9 cellular contexts compared by ENCODE assay signal in genomic region chr10:61662794-61663259, GRCh38. TPM values are rescaled to one million over a fixed set of nuclear protein-coding genes. Genes with fewer than 3 reads are reported as not detected.
DNase-seq lines count a peak whose midpoint lies in the region; ATAC-seq and TF ChIP-seq lines count a peak whose summit lies in the region.
"Had no signal": no experiment of that assay in that cellular context is flagged by ENCODE, and none has a peak within 500 bp of the region (broad histone marks: within the 10 kb centered on the region; RNA-seq: fewer than 3 reads in every experiment).

TSS of gene CABCOCO1 (plus strand) at chr10:61662929. CDS start at chr10:61662973, 44 bp downstream.

- ATAC-seq in upper lobe of left lung (ENCODE audit: low FRiP score in 2 of 2) (peak; percentile 89 to 91), GM18861 (IDR thresholded peaks at IDR 0.05; ENCODE audit: unreplicated experiment) (no peak)

- H3K36me3 ChIP-seq in esophagus muscularis mucosa: no peaks in the 10 kb centered on the region
- H3K36me3 ChIP-seq in mesodermal cell (ENCODE audit: control insufficient read depth, insufficient read depth, low read length): no peaks in the 10 kb centered on the region
- no peaks in the 10 kb centered on the region for H3K36me3 ChIP-seq in upper lobe of left lung

- intact Hi-C loops in esophagus muscularis mucosa (cut with DNase I): no loop called here

- TF ChIP-seq POLR2A in esophagus muscularis mucosa (IDR thresholded peaks at IDR 0.05; ENCODE audit: low read depth): no peak
- no peak for TF ChIP-seq POLR2A in upper lobe of left lung (IDR thresholded peaks at IDR 0.05)

- peak; percentile 18 for DNase-seq in DMS53 treated with DMSO at 0.1 percent for 48 hours (lab: John Stamatoyannopoulos, UW; ENCODE audit: unreplicated experiment)
- peak; percentile 91 for DNase-seq in NCI-H748 (lab: John Stamatoyannopoulos, UW; ENCODE audit: unreplicated experiment)
- DNase-seq in esophagus muscularis mucosa (ENCODE audit: extremely low spot score): no peak
- DNase-seq in upper lobe of left lung: peak; percentile 73 to 91
- no peak for DNase-seq in NCI-H2107 treated with DMSO at 0.1 percent for 48 hours (lab: John Stamatoyannopoulos, UW; ENCODE audit: unreplicated experiment)
- DNase-seq in activated gamma-delta T cell (lab: John Stamatoyannopoulos, UW): no peak

- peaks cover 0 to 22% (median 6%) of the 10 kb centered on the region in 4 donors for H3K4me1 ChIP-seq in esophagus muscularis mucosa
- H3K4me1 ChIP-seq in mesodermal cell (ENCODE audit: control insufficient read depth, insufficient read depth, low read length, poor library complexity, severe bottlenecking): no peaks in the 10 kb centered on the region
- H3K4me1 ChIP-seq in upper lobe of left lung: peaks cover 0 to 10% (median 3%) of the 10 kb centered on the region in 4 donors

- H3K27ac ChIP-seq in esophagus muscularis mucosa (replicated peaks in 1 of 4) (peak within 1 kb of the TSS; percentile 73 to 81 (median 76)), mesodermal cell (ENCODE audit: low read depth, low read length, severe bottlenecking) (peak within 1 kb of the TSS; percentile 48), upper lobe of left lung (peak within 1 kb of the TSS; percentile 6 to 76 (median 65))
- H3K27ac ChIP-seq: epithelial cell of prostate had no signal

- TF ChIP-seq CTCF in esophagus muscularis mucosa (IDR thresholded peaks at IDR 0.05) (peak in 1 of 3 experiments; percentile 18), upper lobe of left lung (IDR thresholded peaks at IDR 0.05) (peak in 1 of 6 experiments; percentile 14)

- H3K9me3 ChIP-seq in esophagus muscularis mucosa (no peaks in the 10 kb centered on the region), mesodermal cell (ENCODE audit: control insufficient read depth, low read length) (no peaks in the 10 kb centered on the region), upper lobe of left lung (no peaks in the 10 kb centered on the region)

- TF ChIP-seq EP300 in esophagus muscularis mucosa (IDR thresholded peaks at IDR 0.05) (no peak), upper lobe of left lung (IDR thresholded peaks at IDR 0.05) (no peak)

- H3K4me3 ChIP-seq in esophagus muscularis mucosa (peak within 1 kb of the TSS; percentile 59 to 74 (median 69)), mesodermal cell (ENCODE audit: extremely low read depth, insufficient read depth, low read length, poor library complexity, severe bottlenecking) (peak within 1 kb of the TSS; percentile 52), upper lobe of left lung (peak within 1 kb of the TSS; percentile 28 to 62 (median 54))

- H3K27me3 ChIP-seq in esophagus muscularis mucosa (no peaks in the 10 kb centered on the region), upper lobe of left lung (no peaks in the 10 kb centered on the region)

- 4% methylated on average over 23 of the region's 51 CpGs for WGBS in esophagus muscularis mucosa
- 1 to 3% methylated on average over 38 to 45 of the region's 51 CpGs for WGBS in mesodermal cell (ENCODE audit: insufficient coverage in 2 of 2), 2 experiments
- 2 to 10% methylated on average over 14 to 38 of the region's 51 CpGs for WGBS in upper lobe of left lung, 2 donors

RNA-seq across cellular contexts. Expression of gene CABCOCO1, which starts in this region (rescaled TPM):
- total RNA-seq in esophagus muscularis mucosa: 1 to 10 TPM in 3 of 4 donors, under 1 TPM in 1; 0.83 to 2.7 (median 1.8) TPM
- polyA plus RNA-seq in mesodermal cell (2013, experiment 1 of 2): 1.4 TPM
- polyA plus RNA-seq in mesodermal cell (2013, experiment 2 of 2): 1.4 TPM
- total RNA-seq in upper lobe of left lung: 10 to 100 TPM in 1 of 6 donors, 1 to 10 TPM in 4, not detected in 1; 1.3 to 12.2 (median 2.3) TPM

Comparison
In these comparisons a context has a peak if more than half of its experiments do, and no peak if none do; other contexts are left out.
1. DNase-seq: peak in DMS53 treated with DMSO at 0.1 percent for 48 hours (single experiment), NCI-H748 (single experiment) and upper lobe of left lung (2 of 2); none in esophagus muscularis mucosa (single experiment), NCI-H2107 treated with DMSO at 0.1 percent for 48 hours (single experiment) and activated gamma-delta T cell (single experiment).
2. Peak in every context shown above with its lines, with median percentiles within 50 percentile points of each other: H3K27ac ChIP-seq and H3K4me3 ChIP-seq.